8 cellular contexts compared by ENCODE assay signal in genomic region chr12:4030938-4031702, GRCh38.
DNase-seq lines count a peak whose midpoint lies in the region; ATAC-seq and TF ChIP-seq lines count a peak whose summit lies in the region.

No MANE protein-coding gene starts in this region.

- H3K4me1 ChIP-seq in iPS-15b (ENCODE audit: control insufficient read depth, insufficient read depth, low read length) (peaks cover 19% of the 10 kb centered on the region), gastrocnemius medialis (peaks cover 0 to 3% of the 10 kb centered on the region in 2 donors)

- H3K9me3 ChIP-seq in WERI-Rb-1 (ENCODE audit: severe bottlenecking) (no peaks in the 10 kb centered on the region), iPS-15b (ENCODE audit: control insufficient read depth, insufficient read depth, low read length) (no peaks in the 10 kb centered on the region), gastrocnemius medialis (no peaks in the 10 kb centered on the region)

- no peaks in the 10 kb centered on the region for H3K27me3 Mint-ChIP-seq in MCF 10A (ENCODE audit: insufficient read depth, unreplicated experiment)

- peak; percentile 46 to 66 for TF ChIP-seq POLR2A in gastrocnemius medialis (IDR thresholded peaks at IDR 0.05)

- DNase-seq in NCI-H82 (lab: John Stamatoyannopoulos, UW) (peak; percentile 42), NCI-H82 treated with DMSO at 0.1 percent for 48 hours (lab: John Stamatoyannopoulos, UW; ENCODE audit: unreplicated experiment) (no peak), HS-5 (ENCODE audit: low read depth) (peak; percentile 94), WERI-Rb-1 (peak; percentile 64), MCF 10A (ENCODE audit: unreplicated experiment) (peak; percentile 97), gastrocnemius medialis (peak; percentile 75 to 77), NCI-H1436 (lab: John Stamatoyannopoulos, UW) (no peak)

- TF ChIP-seq CTCF in WERI-Rb-1 (IDR thresholded peaks at IDR 0.05; ENCODE audit: low read depth, low read length) (no peak), MCF 10A (IDR thresholded peaks at IDR 0.05; ENCODE audit: unreplicated experiment) (no peak), gastrocnemius medialis (IDR thresholded peaks at IDR 0.05 in 4 of 5, conservative IDR thresholded peaks at IDR 0.05 in 1 of 5) (peak in 1 of 5 experiments; percentile 5)

- H3K27ac ChIP-seq in WERI-Rb-1 = peak overlapping the region; percentile 33; the same call in 1 of the 2 replicates
- H3K27ac ChIP-seq in gastrocnemius medialis = peak overlapping the region; percentile 42 to 65 (median 61)

- H3K4me3 ChIP-seq in WERI-Rb-1 (ENCODE audit: low read depth, low read length) = peak overlapping the region; percentile 37
- H3K4me3 ChIP-seq in iPS-15b (ENCODE audit: low read depth, low read length) = peak overlapping the region; percentile 13
- peak overlapping the region; percentile 53 to 65 (median 59) for H3K4me3 ChIP-seq in gastrocnemius medialis

- no peaks in the 10 kb centered on the region for H3K9me3 Mint-ChIP-seq in MCF 10A (ENCODE audit: unreplicated experiment)

- in situ Hi-C loops in gastrocnemius medialis (cut with MboI; ENCODE audit: low sequenced_read_pairs in 4 of 4) = loop anchor here in 2 of 4 donors (10.0 kb wide), 2 partner anchors 146 to 244 kb away; partner anchors contain the start of gene CCND2 (in 1 of the 2)

- CTCF ChIA-PET in MCF 10A (lab: Yijun Ruan, JAX) = interaction anchor here (0.7 to 3.1 kb wide), 9 partner anchors 30 to 508 kb away, joined by 3 to 14 read pairs (median 6); no protein-coding TSS in a partner anchor

- H3K27me3 ChIP-seq in WERI-Rb-1 (ENCODE audit: insufficient read depth, low read depth, severe bottlenecking) (peaks cover 25% of the 10 kb centered on the region), iPS-15b (ENCODE audit: control insufficient read depth, insufficient read depth, low read length) (peaks cover 6% of the 10 kb centered on the region), gastrocnemius medialis (peaks cover 0 to 6% (median 0%) of the 10 kb centered on the region in 3 donors)

- peak; percentile 92 to 96 for ATAC-seq in gastrocnemius medialis

- peak overlapping the region; percentile 78 for H3K27ac Mint-ChIP-seq in MCF 10A (ENCODE audit: low read depth, unreplicated experiment)

- POLR2A ChIA-PET in MCF 10A (lab: Yijun Ruan, JAX) = interaction anchor here (0.9 to 3.7 kb wide), 6 partner anchors 19 to 242 kb away, joined by 3 to 14 read pairs (median 5); partner anchors contain the start of genes CCND2 and PARP11

- H3K9ac ChIP-seq in iPS-15b (ENCODE audit: low read depth, low read length) = no peak overlapping the region

- intact Hi-C loops in MCF 10A (cut with micrococcal nuclease) (loop anchor here (5.0 kb wide), 1 partner anchor 159 kb away; the partner anchor contains the start of gene PARP11), gastrocnemius medialis (cut with DNase I; ENCODE audit: low total_unique reads) (loop anchor here (5.0 kb wide), 1 partner anchor 159 kb away; the partner anchor contains the start of gene PARP11)

- peaks cover 19% of the 10 kb centered on the region for H3K4me1 Mint-ChIP-seq in MCF 10A (ENCODE audit: insufficient read depth, unreplicated experiment)

- H3K36me3 ChIP-seq in WERI-Rb-1 (no peaks in the 10 kb centered on the region), iPS-15b (ENCODE audit: control insufficient read depth, insufficient read depth, low read length) (no peaks in the 10 kb centered on the region), gastrocnemius medialis (no peaks in the 10 kb centered on the region)

- no TSS peak for BruUV-seq in MCF 10A (replicated peaks; lab: Mats Ljungman, UMichigan)

- H3K4me3 Mint-ChIP-seq in MCF 10A (ENCODE audit: unreplicated experiment) = peak overlapping the region; percentile 62

- H3K36me3 Mint-ChIP-seq in MCF 10A (ENCODE audit: insufficient read depth, unreplicated experiment) = no peaks in the 10 kb centered on the region

Comparison
In these comparisons a context has a peak if more than half of its experiments do, and no peak if none do; other contexts are left out.
1. DNase-seq: peak in NCI-H82 (single experiment), HS-5 (single experiment), WERI-Rb-1 (single experiment), MCF 10A (single experiment) and gastrocnemius medialis (2 of 2); none in NCI-H82 treated with DMSO at 0.1 percent for 48 hours (single experiment) and NCI-H1436 (single experiment).
2. Peak in every context shown above with its lines, with median percentiles within 50 percentile points of each other: H3K4me3 ChIP-seq.